23 cellular contexts compared by ENCODE assay signal in genomic region chrX:72392042-72392441, GRCh38.
"Had no signal": no experiment of that assay in that cellular context is flagged by ENCODE, and none has a peak within 500 bp of the region (broad histone marks: within the 10 kb centered on the region; RNA-seq: fewer than 3 reads in every experiment).

No MANE protein-coding gene starts in this region.

- H3K36me3 Mint-ChIP-seq: immature natural killer cell; naive B cell; natural killer cell treated with Interleukin-12 subunit alpha and Interleukin-12 subunit beta and Interleukin-15 and Interleukin-18, amount 100 ng/mL, for 72 hours; stimulated activated effector memory CD8-positive, alpha-beta T cell treated with anti-CD3 and anti-CD28 coated beads, Interleukin-12 subunit alpha, Interleukin-12 subunit beta, amount 100 ng/mL, for 72 hours had no signal

- DNase-seq: dorsolateral prefrontal cortex; effector CD4-positive, alpha-beta T cell; foreskin fibroblast; hypothalamus; immature natural killer cell; islet precursor cell; kidney glomerular epithelial cell; left ventricle myocardium superior; lower lobe of right lung; naive B cell; stimulated activated CD4-positive, alpha-beta T cell treated with anti-CD3 and anti-CD28 coated beads, Interleukin-2, amount 100 ng/mL, for 24 hours; stimulated activated CD4-positive, alpha-beta T cell treated with anti-CD3 and anti-CD28 coated beads, Interleukin-4, amount 100 ng/mL, for 24 hours; stimulated activated naive CD4-positive, alpha-beta T cell treated with Interleukin-2 at 50 U/mL for 16 hours; stomach; thyroid gland; trophoblast cell had no signal

- H3K36me3 ChIP-seq: lower lobe of right lung, stomach, thyroid gland, vagina had no signal

- H3K9me3 Mint-ChIP-seq: immature natural killer cell; naive B cell; natural killer cell treated with Interleukin-12 subunit alpha and Interleukin-12 subunit beta and Interleukin-15 and Interleukin-18, amount 100 ng/mL, for 72 hours; neural crest cell; stimulated activated effector memory CD8-positive, alpha-beta T cell treated with anti-CD3 and anti-CD28 coated beads, Interleukin-12 subunit alpha, Interleukin-12 subunit beta, amount 100 ng/mL, for 72 hours had no signal

- H3K4me1 ChIP-seq: parathyroid adenoma, vagina had no signal

- H3K27ac Mint-ChIP-seq: immature natural killer cell; naive B cell; natural killer cell treated with Interleukin-12 subunit alpha and Interleukin-12 subunit beta and Interleukin-15 and Interleukin-18, amount 100 ng/mL, for 72 hours; stimulated activated effector memory CD8-positive, alpha-beta T cell treated with anti-CD3 and anti-CD28 coated beads, Interleukin-12 subunit alpha, Interleukin-12 subunit beta, amount 100 ng/mL, for 72 hours had no signal

- H3K27me3 ChIP-seq: stomach, thyroid gland, vagina had no signal

- H3K4me3 ChIP-seq: dorsolateral prefrontal cortex, lower lobe of right lung, stomach, thyroid gland, vagina had no signal

- ATAC-seq: left ventricle myocardium superior; lower lobe of right lung; natural killer cell treated with Interleukin-12 subunit alpha and Interleukin-12 subunit beta and Interleukin-15 and Interleukin-18, amount 100 ng/mL, for 72 hours; sciatic nerve; stimulated activated effector memory CD8-positive, alpha-beta T cell treated with anti-CD3 and anti-CD28 coated beads, Interleukin-12 subunit alpha, Interleukin-12 subunit beta, amount 100 ng/mL, for 72 hours had no signal

- H3K27ac ChIP-seq: dorsolateral prefrontal cortex, lower lobe of right lung, parathyroid adenoma, stomach, thyroid gland, vagina had no signal

- H3K9me3 ChIP-seq: lower lobe of right lung, stomach, thyroid gland, vagina had no signal

- H3K4me3 Mint-ChIP-seq: immature natural killer cell; naive B cell; natural killer cell treated with Interleukin-12 subunit alpha and Interleukin-12 subunit beta and Interleukin-15 and Interleukin-18, amount 100 ng/mL, for 72 hours; neural crest cell; stimulated activated effector memory CD8-positive, alpha-beta T cell treated with anti-CD3 and anti-CD28 coated beads, Interleukin-12 subunit alpha, Interleukin-12 subunit beta, amount 100 ng/mL, for 72 hours had no signal

- H3K4me1 Mint-ChIP-seq: immature natural killer cell; naive B cell; stimulated activated effector memory CD8-positive, alpha-beta T cell treated with anti-CD3 and anti-CD28 coated beads, Interleukin-12 subunit alpha, Interleukin-12 subunit beta, amount 100 ng/mL, for 72 hours had no signal

- H3K27me3 Mint-ChIP-seq: naive B cell, progenitor cell of endocrine pancreas had no signal
